8 cellular contexts compared by ENCODE assay signal in the genomic region with DNA sequence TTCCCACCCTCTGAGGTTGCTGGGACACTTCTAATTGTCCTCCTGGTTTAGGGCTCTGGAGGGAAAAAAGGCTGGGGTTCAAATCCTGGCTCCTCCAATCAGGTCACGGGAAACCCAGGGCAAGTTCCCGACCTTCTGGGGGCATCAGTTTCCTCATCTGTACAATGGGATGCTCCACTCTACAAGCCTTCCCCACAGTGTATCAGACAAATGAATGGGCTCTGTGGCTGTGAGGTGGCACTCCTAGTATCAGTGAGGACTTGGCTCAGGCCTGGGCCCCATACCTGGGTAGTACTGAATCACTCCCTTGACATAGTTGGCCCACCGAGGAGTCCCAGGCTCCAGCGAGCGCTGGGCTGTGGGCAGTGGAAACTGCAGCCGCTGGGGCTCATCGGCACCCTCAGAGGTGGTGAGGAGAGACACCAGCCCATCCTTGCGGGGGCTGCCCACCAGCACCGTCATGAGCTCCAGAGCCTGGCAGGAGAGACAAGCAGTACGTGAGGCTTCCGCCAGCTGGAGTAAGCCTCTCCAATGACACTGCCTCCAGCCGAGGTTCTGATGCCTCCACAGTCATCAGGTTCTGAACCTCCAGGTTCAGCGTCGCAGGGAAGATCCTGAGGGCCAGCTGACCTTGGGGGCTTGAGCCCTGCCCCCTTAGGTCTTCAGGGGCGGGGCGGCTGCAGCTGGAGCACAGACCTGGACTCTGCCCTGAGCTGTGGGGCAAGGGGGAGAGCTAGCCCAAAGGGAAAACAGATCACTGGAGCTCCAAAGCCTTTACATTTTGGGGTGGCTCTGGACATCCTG. TPM values are rescaled to one million over a fixed set of nuclear protein-coding genes. Genes with fewer than 3 reads are reported as not detected.
DNase-seq lines count a peak whose midpoint lies in the region; ATAC-seq and TF ChIP-seq lines count a peak whose summit lies in the region.

No MANE protein-coding gene starts in this region.

- ATAC-seq in psoas muscle (peak in 2 of 4 donors; percentile 3 to 7), HG03442 (IDR thresholded peaks at IDR 0.05; ENCODE audit: unreplicated experiment) (no peak)

- intact Hi-C loops in psoas muscle (cut with DNase I): no loop called here

- H3K27ac ChIP-seq in SK-N-MC (no peak overlapping the region), psoas muscle (peak overlapping the region; percentile 82)

- DNase-seq in ELR (ENCODE audit: low read depth) (peak; percentile 42), SK-N-MC (ENCODE audit: low read depth, low spot score) (no peak), fibroblast of villous mesenchyme (ENCODE audit: low read depth) (no peak), psoas muscle (peak in 1 of 2 donors; percentile 50), NCI-H2227 treated with DMSO at 0.1 percent for 48 hours (lab: John Stamatoyannopoulos, UW) (no peak), AG08396 (ENCODE audit: low spot score) (no peak)
- DNase-seq in activated CD4-positive, CD25-positive, alpha-beta regulatory T cell treated with anti-CD3 and anti-CD28 coated beads, Interleukin-2, amount 50 U/mL, for 72 hours: no peak

- peaks cover 12% of the 10 kb centered on the region for H3K4me1 ChIP-seq in psoas muscle

- peak overlapping the region; percentile 81 for H3K9ac ChIP-seq in SK-N-MC (ENCODE audit: insufficient read length)

- WGBS in psoas muscle, 3 donors: 64 to 79% (median 74%) methylated on average over 16 of the region's 16 CpGs

- H3K27me3 ChIP-seq in psoas muscle (ENCODE audit: insufficient read depth in 3 of 3, low read length in 2 of 3): no peaks in the 10 kb centered on the region

- TF ChIP-seq CTCF in fibroblast of villous mesenchyme (IDR thresholded peaks at IDR 0.05; ENCODE audit: insufficient read depth, low read depth, low read length) (no peak), psoas muscle (IDR thresholded peaks at IDR 0.05) (no peak)

- H3K9me3 ChIP-seq in SK-N-MC (ENCODE audit: low read depth, low read length) (no peaks in the 10 kb centered on the region), psoas muscle (no peaks in the 10 kb centered on the region)

- H3K36me3 ChIP-seq in SK-N-MC (ENCODE audit: insufficient read depth, low read length) (no peaks in the 10 kb centered on the region), psoas muscle (ENCODE audit: insufficient read depth in 1 of 2, low read depth in 1 of 2) (no peaks in the 10 kb centered on the region)

- peak overlapping the region; percentile 76 for H3K4me3 ChIP-seq in SK-N-MC
- peak overlapping the region; percentile 71 for H3K4me3 ChIP-seq in fibroblast of villous mesenchyme (ENCODE audit: low read depth, low read length)
- peak overlapping the region; percentile 83 for H3K4me3 ChIP-seq in psoas muscle

RNA-seq across cellular contexts. Expression of a gene that starts 1.2 kb away (rescaled TPM):
- total RNA-seq in fibroblast of villous mesenchyme (36.7 and 49.3 TPM in 2 replicates), psoas muscle (10 to 100 TPM in 1 of 4 donors, 1 to 10 TPM in 3; 7.1 to 13.2 (median 9.4) TPM)
- polyA plus RNA-seq in psoas muscle: 10 to 100 TPM in 2 of 3 donors, 1 to 10 TPM in 1; 8.3 to 12.8 (median 11.0) TPM

RNA-seq across cellular contexts. Expression of a gene that starts 20.8 kb away (rescaled TPM):
- total RNA-seq in fibroblast of villous mesenchyme (19.9 and 23.5 TPM in 2 replicates), psoas muscle (10 to 100 TPM in 1 of 4 donors, 1 to 10 TPM in 3; 7.9 to 11.6 (median 8.2) TPM)
- 10 to 100 TPM in 1 of 3 donors, 1 to 10 TPM in 2; 6.9 to 13.7 (median 9.5) TPM for polyA plus RNA-seq in psoas muscle

RNA-seq across cellular contexts. Expression of a gene that starts 42.6 kb away (rescaled TPM):
- 0.32 and 1.3 TPM in 2 replicates for total RNA-seq in fibroblast of villous mesenchyme
- total RNA-seq in psoas muscle: 1 to 10 TPM; 1.3 to 5.7 (median 3.9) TPM
- 1 to 10 TPM; 1.5 to 2.1 (median 1.6) TPM for polyA plus RNA-seq in psoas muscle
